Comparison of ENCODE assay signal across 31 cellular contexts in genomic region chr7:97313900-97314299, GRCh38.
"Had no signal": no experiment of that assay in that cellular context is flagged by ENCODE, and none has a peak within 500 bp of the region (broad histone marks: within the 10 kb centered on the region; RNA-seq: fewer than 3 reads in every experiment).

No MANE protein-coding gene starts in this region.

- H3K36me3 ChIP-seq: adrenal gland had no signal

- H3K9me3 ChIP-seq: adrenal gland had no signal

- H3K9me3 Mint-ChIP-seq: activated CD4-positive, alpha-beta memory T cell treated with anti-CD3 and anti-CD28 coated beads for 36 hours; activated T-cell treated with anti-CD3 and anti-CD28 coated beads, Interleukin-2, amount 50 U/mL, for 4 hours had no signal

- H3K36me3 Mint-ChIP-seq: activated CD4-positive, alpha-beta memory T cell treated with anti-CD3 and anti-CD28 coated beads for 36 hours; activated naive CD4-positive, alpha-beta T cell treated with anti-CD3 and anti-CD28 coated beads, Interleukin-2, amount 50 U/mL, for 72 hours; brain had no signal

- H3K4me2 ChIP-seq: PC-9 had no signal

- H3K4me1 ChIP-seq: adrenal gland had no signal

- H2AFZ ChIP-seq: PC-9 had no signal

- H3K4me3 ChIP-seq: adrenal gland, PC-9 had no signal

- H3K27ac ChIP-seq: adrenal gland, PC-9, RWPE1 had no signal

- H3K27ac Mint-ChIP-seq: activated CD4-positive, alpha-beta memory T cell treated with anti-CD3 and anti-CD28 coated beads for 36 hours; activated naive CD4-positive, alpha-beta T cell treated with anti-CD3 and anti-CD28 coated beads for 36 hours; activated naive CD4-positive, alpha-beta T cell treated with anti-CD3 and anti-CD28 coated beads, Interleukin-2, amount 50 U/mL, for 72 hours; activated T-helper 1 cell treated with anti-CD3 and anti-CD28 coated beads, Interleukin-12 subunit alpha, Interleukin-12 subunit beta, Interleukin-2, Interleukin-4 antibody, amounts not matched to agents 30 ng/mL and 10 ng/mL and 1 ng/mL, durations not matched to agents 14 hours and 24 hours and 36 hours; brain had no signal

- H3K4me3 Mint-ChIP-seq: activated CD4-positive, alpha-beta memory T cell treated with anti-CD3 and anti-CD28 coated beads for 36 hours; activated naive CD4-positive, alpha-beta T cell treated with anti-CD3 and anti-CD28 coated beads for 36 hours; activated T-cell treated with anti-CD3 and anti-CD28 coated beads, Interleukin-2, amount 50 U/mL, for 4 hours; activated T-helper 1 cell treated with anti-CD3 and anti-CD28 coated beads, Interleukin-12 subunit alpha, Interleukin-12 subunit beta, Interleukin-2, Interleukin-4 antibody, amounts not matched to agents 30 ng/mL and 10 ng/mL and 1 ng/mL, durations not matched to agents 14 hours and 24 hours and 36 hours; brain had no signal

- H3K27me3 ChIP-seq: adrenal gland had no signal

- ATAC-seq: activated CD4-positive, CD25-positive, alpha-beta regulatory T cell treated with anti-CD3 and anti-CD28 coated beads, Interleukin-2, amount 50 U/mL, for 24 hours; activated naive CD4-positive, alpha-beta T cell treated with anti-CD3 and anti-CD28 coated beads, Interleukin-2, amount 50 U/mL, for 72 hours; activated T-cell treated with anti-CD3 and anti-CD28 coated beads, Interleukin-2, amount 50 U/mL, for 4 hours; Right ventricle myocardium inferior had no signal

- DNase-seq: activated CD4-positive, alpha-beta memory T cell treated with anti-CD3 and anti-CD28 coated beads for 36 hours; activated CD4-positive, alpha-beta T cell treated with anti-CD3 and anti-CD28 coated beads for 4 hours; activated CD4-positive, alpha-beta T cell treated with anti-CD3 and anti-CD28 coated beads, Interleukin-2, amount 50 U/mL, for 1 hour; activated CD8-positive, alpha-beta memory T cell treated with anti-CD3 and anti-CD28 coated beads, Interleukin-2, amount 50 U/mL, for 4 hours; activated gamma-delta T cell treated with Interleukin-2 at 50 U/mL for 16 hours; activated naive CD4-positive, alpha-beta T cell treated with anti-CD3 and anti-CD28 coated beads for 36 hours; activated T-cell treated with anti-CD3 and anti-CD28 coated beads for 4 hours; activated T-cell treated with anti-CD3 and anti-CD28 coated beads, Interleukin-2, amount 50 U/mL, for 4 hours; adrenal gland; caudate nucleus; cerebellar nuclear complex; NCI-H1092 treated with DMSO at 0.1 percent for 48 hours; NCI-H1417 treated with DMSO at 0.1 percent for 48 hours; NCI-H187 treated with DMSO at 0.1 percent for 48 hours; NCI-H2081 treated with DMSO at 0.1 percent for 48 hours; NCI-H345; NCI-H510A; NCI-H526; NCI-H748 treated with DMSO at 0.1 percent for 48 hours; NK-92 treated with Interleukin-12 subunit alpha and Interleukin-12 subunit beta, amount 100 ng/mL, for 24 hours; PC-9; SW 1271; T-helper 1 cell; T-helper 2 cell; T1000 had no signal

- H3K4me1 Mint-ChIP-seq: brain had no signal
